Comparison of ENCODE assay signal across 9 cellular contexts in genomic region chr3:53493618-53493996, GRCh38. TPM values are rescaled to one million over a fixed set of nuclear protein-coding genes. Genes with fewer than 3 reads are reported as not detected.
DNase-seq lines count a peak whose midpoint lies in the region; ATAC-seq and TF ChIP-seq lines count a peak whose summit lies in the region.
"Had no signal": no experiment of that assay in that cellular context is flagged by ENCODE, and none has a peak within 500 bp of the region (broad histone marks: within the 10 kb centered on the region; RNA-seq: fewer than 3 reads in every experiment).

No MANE protein-coding gene starts in this region.

- H3K4me3 ChIP-seq in LNCaP clone FGC (ENCODE audit: low read depth, low read length), result peak overlapping the region; percentile 65
- peak overlapping the region; percentile 60 for H3K4me3 ChIP-seq in epithelial cell of proximal tubule (ENCODE audit: low read depth, low read length)

- DNase-seq in LNCaP clone FGC (ENCODE audit: low read depth) (no peak), epithelial cell of proximal tubule (ENCODE audit: low read depth) (no peak), neural crest cell (ENCODE audit: low read depth, low spot score) (no peak), NCI-H1694 (lab: John Stamatoyannopoulos, UW) (no peak), COR-L47 (lab: John Stamatoyannopoulos, UW) (no peak)
- no peak for DNase-seq in activated CD4-positive, CD25-positive, alpha-beta regulatory T cell (lab: John Stamatoyannopoulos, UW)
- DNase-seq: NCI-H524 treated with DMSO at 0.1 percent for 48 hours had no signal

- peaks cover 29% of the 10 kb centered on the region for H3K4me1 Mint-ChIP-seq in neural crest cell

- peak overlapping the region; percentile 66; the same call in 1 of the 2 replicates for H3K27ac ChIP-seq in C4-2B

- no peaks in the 10 kb centered on the region for H3K9me3 Mint-ChIP-seq in neural crest cell

- H3K27ac Mint-ChIP-seq in neural crest cell (ENCODE audit: unreplicated experiment), result no peak overlapping the region

- H3K4me3 Mint-ChIP-seq in neural crest cell, result peak overlapping the region; percentile 74

- TF ChIP-seq CTCF in C4-2B (conservative IDR thresholded peaks at IDR 0.05), result no peak
- TF ChIP-seq CTCF in LNCaP clone FGC (IDR thresholded peaks at IDR 0.05; ENCODE audit: control insufficient read depth, extremely low read depth, insufficient read depth), result no peak
- no peak for TF ChIP-seq CTCF in epithelial cell of proximal tubule (conservative IDR thresholded peaks at IDR 0.05; ENCODE audit: low read depth, low read length)
- no peak for TF ChIP-seq CTCF in neural crest cell (conservative IDR thresholded peaks at IDR 0.05)

- no peaks in the 10 kb centered on the region for H3K36me3 Mint-ChIP-seq in neural crest cell (ENCODE audit: low read depth)

- peaks cover 78% of the 10 kb centered on the region for H3K27me3 Mint-ChIP-seq in neural crest cell (ENCODE audit: low read depth)

- ATAC-seq in activated CD4-positive, CD25-positive, alpha-beta regulatory T cell treated with anti-CD3 and anti-CD28 coated beads, Interleukin-2, amount 50 U/mL, for 24 hours, result no peak

RNA-seq across cellular contexts. Expression of gene CACNA1D, which starts 0.8 kb away (rescaled TPM):
- total RNA-seq in epithelial cell of proximal tubule (0.07 and 1.9 TPM in 2 replicates), neural crest cell (1.1 and 2.3 TPM in 2 replicates)
